ENCODE assay signal across 8 cellular contexts in genomic region chr5:168579206-168579986, GRCh38. TPM values are rescaled to one million over a fixed set of nuclear protein-coding genes. Genes with fewer than 3 reads are reported as not detected.
A peak's percentile ranks its signal among the peaks of the same experiment; 100 is the strongest.
DNase-seq lines count a peak whose midpoint lies in the region; ATAC-seq, FAIRE-seq and TF ChIP-seq lines count a peak whose summit lies in the region.

Gene PANK3, minus strand, starts transcription at chr5:168579368. Its CDS starts 85 bp downstream, at chr5:168579283.

- in situ Hi-C loops in transverse colon (cut with MboI; ENCODE audit: low pct_ligation_motif_present in 1 of 4, low pct_unique_long_range_greater_than_20kb in 1 of 4, low sequenced_read_pairs in 3 of 4) = no loop called here

- 0 to 1% (median 0%) methylated on average over 1 to 76 of the region's 76 CpGs for WGBS in adrenal gland, 4 donors
- no CpG with 5 or more reads among the region's 76 CpGs for WGBS in trophoblast cell (ENCODE audit: extremely low coverage, insufficient coverage, insufficient read length)
- WGBS in transverse colon (ENCODE audit: low coverage in 1 of 2), 2 donors = 0% methylated on average over 36 of the region's 76 CpGs; no CpG with 5 or more reads in 1 of the 2 donors

- H3K79me2 ChIP-seq in trophoblast cell (ENCODE audit: control insufficient read depth, insufficient read depth, low read length, poor library complexity) = peaks cover 14% of the 10 kb centered on the region

- H2BK120ac ChIP-seq in trophoblast cell (ENCODE audit: insufficient read depth, low read length, poor library complexity) = peak within 1 kb of the TSS; percentile 56

- peak; percentile 88 for ATAC-seq in HG02852 (IDR thresholded peaks at IDR 0.05; ENCODE audit: unreplicated experiment)

- peak; percentile 97 for FAIRE-seq in GM12892 (lab: Jason Lieb, UNC)

- peak within 1 kb of the TSS; percentile 92 for H3K4ac ChIP-seq in trophoblast cell (ENCODE audit: low read depth, low read length)

- H2BK5ac ChIP-seq in trophoblast cell (ENCODE audit: low read depth, low read length, poor library complexity) = peak within 1 kb of the TSS; percentile 74

- H3K23ac ChIP-seq in trophoblast cell (ENCODE audit: low read length) = no peak within 1 kb of the TSS

- H3K79me1 ChIP-seq in trophoblast cell (ENCODE audit: low read length) = peaks cover 14% of the 10 kb centered on the region

- peak within 1 kb of the TSS; percentile 86 for H4K91ac ChIP-seq in trophoblast cell (ENCODE audit: low read depth, low read length)

- H3K14ac ChIP-seq in trophoblast cell (ENCODE audit: low read length) = peak within 1 kb of the TSS; percentile 73

- TF ChIP-seq EP300 in transverse colon (IDR thresholded peaks at IDR 0.05; ENCODE audit: low read depth) = no peak

- intact Hi-C loops in adrenal gland (cut with DNase I) (no loop called here), cardiac septum (cut with DNase I) (loop anchor here (5.0 kb wide), 1 partner anchor 92 kb away; the partner anchor contains the start of gene RARS1), transverse colon (cut with DNase I; ENCODE audit: low total_unique reads) (no loop called here)

- H3K4me3 ChIP-seq in adrenal gland = peak within 1 kb of the TSS; percentile 70 to 93 (median 88)
- peak within 1 kb of the TSS; percentile 79 for H3K4me3 ChIP-seq in trophoblast cell (ENCODE audit: low read depth, low read length)
- peak within 1 kb of the TSS; percentile 78 to 92 (median 88) for H3K4me3 ChIP-seq in transverse colon

- TF ChIP-seq CTCF in adrenal gland (IDR thresholded peaks at IDR 0.05) = no peak
- no peak for TF ChIP-seq CTCF in transverse colon (IDR thresholded peaks at IDR 0.05)

- H3K27me3 ChIP-seq in adrenal gland = no peaks in the 10 kb centered on the region
- H3K27me3 ChIP-seq in trophoblast cell (ENCODE audit: insufficient read depth, low read length) = no peaks in the 10 kb centered on the region
- no peaks in the 10 kb centered on the region for H3K27me3 ChIP-seq in transverse colon

- H4K8ac ChIP-seq in trophoblast cell (ENCODE audit: low read depth, low read length) = peak within 1 kb of the TSS; percentile 87

- peak within 1 kb of the TSS; percentile 65 for H2BK12ac ChIP-seq in trophoblast cell (ENCODE audit: low read length)

- peak within 1 kb of the TSS; percentile 87 for H3K4me2 ChIP-seq in trophoblast cell (ENCODE audit: low read length)

- H2AK5ac ChIP-seq in trophoblast cell (ENCODE audit: low read length) = peak within 1 kb of the TSS; percentile 1

- H3K9ac ChIP-seq in trophoblast cell (ENCODE audit: low read length) = peak within 1 kb of the TSS; percentile 84

- peak within 1 kb of the TSS; percentile 31 for H3K18ac ChIP-seq in trophoblast cell (ENCODE audit: low read length)

- DNase-seq in GM12892 (ENCODE audit: insufficient read length) (peak; percentile 85), NCI-H146 (lab: John Stamatoyannopoulos, UW) (peak; percentile 96), T-helper 1 cell (peak; percentile 90 to 99 (median 94)), adrenal gland (peak; percentile 98 to 100 (median 99)), cardiac septum (ENCODE audit: low spot score) (peak; percentile 98), trophoblast cell (peak; percentile 98 to 99), transverse colon (peak; percentile 98)

- H3K9me3 ChIP-seq in adrenal gland (replicated peaks in 1 of 3) = no peaks in the 10 kb centered on the region
- no peaks in the 10 kb centered on the region for H3K9me3 ChIP-seq in trophoblast cell (ENCODE audit: insufficient read depth, low read depth, low read length)
- no peaks in the 10 kb centered on the region for H3K9me3 ChIP-seq in transverse colon

- H3K27ac ChIP-seq in adrenal gland (peak within 1 kb of the TSS; percentile 88 to 97 (median 93)), trophoblast cell (ENCODE audit: low read depth, low read length) (peak within 1 kb of the TSS; percentile 92), transverse colon (peak within 1 kb of the TSS; percentile 97 to 99 (median 98))

- peak within 1 kb of the TSS; percentile 52 for H4K12ac ChIP-seq in trophoblast cell (ENCODE audit: low read depth, low read length)

- H3K36me3 ChIP-seq in adrenal gland (replicated peaks in 1 of 2) = no peaks in the 10 kb centered on the region
- peaks cover 0 to 2% of the 10 kb centered on the region in 2 experiments for H3K36me3 ChIP-seq in trophoblast cell (ENCODE audit: control insufficient read depth in 1 of 2, insufficient read depth in 2 of 2, low read length in 2 of 2)
- H3K36me3 ChIP-seq in transverse colon = no peaks in the 10 kb centered on the region

- peak within 1 kb of the TSS; percentile 40 for H2AFZ ChIP-seq in trophoblast cell (ENCODE audit: insufficient read depth, low read length, poor library complexity)

- peaks cover 23 to 52% of the 10 kb centered on the region in 2 donors for H3K4me1 ChIP-seq in adrenal gland (replicated peaks in 1 of 2)
- H3K4me1 ChIP-seq in trophoblast cell (ENCODE audit: control insufficient read depth in 1 of 2, insufficient read depth in 2 of 2, low read length in 2 of 2) = peaks cover 4% of the 10 kb centered on the region in 2 experiments
- H3K4me1 ChIP-seq in transverse colon = peaks cover 13 to 38% (median 28%) of the 10 kb centered on the region in 4 donors

- peak; percentile 95 for TF ChIP-seq POLR2A in GM12892 (IDR thresholded peaks at IDR 0.05; ENCODE audit: low read depth, low read length)
- TF ChIP-seq POLR2A in adrenal gland (IDR thresholded peaks at IDR 0.05) = peak; percentile 48 to 93
- TF ChIP-seq POLR2A in transverse colon (IDR thresholded peaks at IDR 0.05) = peak; percentile 91

RNA-seq across cellular contexts. Expression of gene PANK3, which starts in this region (rescaled TPM):
- polyA plus RNA-seq in GM12892 (2012; ENCODE audit: missing spikeins) = 22.3 TPM
- total RNA-seq in adrenal gland = 100 to 1,000 TPM in 2 of 8 donors, 10 to 100 TPM in 6; 27.8 to 130 (median 68.5) TPM
- polyA plus RNA-seq in adrenal gland = 10 to 100 TPM in 1 of 3 donors, 1 to 10 TPM in 2; 5.2 to 53.0 (median 6.0) TPM
- 44.9 TPM for total RNA-seq in cardiac septum
- 23.9 and 24.3 TPM in 2 replicates for polyA plus RNA-seq in trophoblast cell (2013)
- 10 to 100 TPM; 48.6 to 93.8 (median 61.2) TPM for total RNA-seq in transverse colon

Comparison
In these comparisons a context has a peak if more than half of its experiments do, and no peak if none do; other contexts are left out.
1. Peak in every context shown above with its lines: DNase-seq, ATAC-seq, H3K4me3 ChIP-seq and H3K27ac ChIP-seq.